In genomic region chr5:58804331-58804730, GRCh38 we compare ENCODE assay signal across 28 cellular contexts.
"Had no signal": no experiment of that assay in that cellular context is flagged by ENCODE, and none has a peak within 500 bp of the region (broad histone marks: within the 10 kb centered on the region; RNA-seq: fewer than 3 reads in every experiment).

No MANE protein-coding gene starts in this region.

- H3K4me1 ChIP-seq: colonic mucosa, esophagus muscularis mucosa, foreskin keratinocyte, heart right ventricle, prostate gland, sigmoid colon, testis, tibial artery had no signal

- H3K9me3 Mint-ChIP-seq: dendritic cell treated with granulocyte-macrophage colony-stimulating factor and Interleukin-4, amounts not matched to agents 40 ng/mL and 50 ng/mL, for 4 days; memory B cell; naive B cell; natural killer cell treated with Interleukin-12 subunit alpha and Interleukin-12 subunit beta and Interleukin-15 and Interleukin-18, amount 100 ng/mL, for 72 hours; stimulated activated effector memory CD8-positive, alpha-beta T cell treated with anti-CD3 and anti-CD28 coated beads, Interleukin-12 subunit alpha, Interleukin-12 subunit beta, amount 100 ng/mL, for 72 hours; type B pancreatic cell had no signal

- H3K27ac ChIP-seq: colonic mucosa, esophagus muscularis mucosa, foreskin keratinocyte, heart right ventricle, prostate gland, sigmoid colon, testis, tibial artery had no signal

- H3K27ac Mint-ChIP-seq: dendritic cell treated with granulocyte-macrophage colony-stimulating factor and Interleukin-4, amounts not matched to agents 40 ng/mL and 50 ng/mL, for 4 days; memory B cell; mesothelial cell of epicardium; naive B cell; natural killer cell treated with Interleukin-12 subunit alpha and Interleukin-12 subunit beta and Interleukin-15 and Interleukin-18, amount 100 ng/mL, for 72 hours; stimulated activated effector memory CD8-positive, alpha-beta T cell treated with anti-CD3 and anti-CD28 coated beads, Interleukin-12 subunit alpha, Interleukin-12 subunit beta, amount 100 ng/mL, for 72 hours; type B pancreatic cell had no signal

- H3K36me3 ChIP-seq: colonic mucosa, esophagus muscularis mucosa, heart right ventricle, prostate gland, sigmoid colon, tibial artery had no signal

- H3K4me1 Mint-ChIP-seq: memory B cell; naive B cell; stimulated activated effector memory CD8-positive, alpha-beta T cell treated with anti-CD3 and anti-CD28 coated beads, Interleukin-12 subunit alpha, Interleukin-12 subunit beta, amount 100 ng/mL, for 72 hours had no signal

- DNase-seq: central memory CD4-positive, alpha-beta T cell; colonic mucosa; effector CD8-positive, alpha-beta T cell; foreskin keratinocyte; glutamatergic neuron; heart right ventricle; hypothalamus; mucosa of descending colon; naive B cell; nucleus accumbens; right cardiac atrium; sigmoid colon; stimulated activated CD4-positive, alpha-beta T cell treated with anti-CD3 and anti-CD28 coated beads, Interleukin-2, amount 100 ng/mL, for 24 hours; stimulated activated CD4-positive, alpha-beta T cell treated with anti-CD3 and anti-CD28 coated beads, Interleukin-4, amount 100 ng/mL, for 24 hours; stimulated activated naive CD8-positive, alpha-beta T cell treated with anti-CD3 and anti-CD28 coated beads, Interleukin-15, Interleukin-2, amounts not matched to agents 100 U/mL and 50 U/mL, for 24 hours; substantia nigra; testis; tibial artery had no signal

- H3K4me3 Mint-ChIP-seq: dendritic cell treated with granulocyte-macrophage colony-stimulating factor and Interleukin-4, amounts not matched to agents 40 ng/mL and 50 ng/mL, for 4 days; memory B cell; mesothelial cell of epicardium; naive B cell; natural killer cell treated with Interleukin-12 subunit alpha and Interleukin-12 subunit beta and Interleukin-15 and Interleukin-18, amount 100 ng/mL, for 72 hours; stimulated activated effector memory CD8-positive, alpha-beta T cell treated with anti-CD3 and anti-CD28 coated beads, Interleukin-12 subunit alpha, Interleukin-12 subunit beta, amount 100 ng/mL, for 72 hours; type B pancreatic cell had no signal

- H3K9me3 ChIP-seq: colonic mucosa, esophagus muscularis mucosa, heart right ventricle, mucosa of descending colon, prostate gland, sigmoid colon, testis, tibial artery had no signal

- ATAC-seq: foreskin keratinocyte; heart right ventricle; left lobe of liver; mucosa of descending colon; natural killer cell treated with Interleukin-12 subunit alpha and Interleukin-12 subunit beta and Interleukin-15 and Interleukin-18, amount 100 ng/mL, for 72 hours; right cardiac atrium; stimulated activated effector memory CD8-positive, alpha-beta T cell treated with anti-CD3 and anti-CD28 coated beads, Interleukin-12 subunit alpha, Interleukin-12 subunit beta, amount 100 ng/mL, for 72 hours; stimulated activated naive CD8-positive, alpha-beta T cell treated with anti-CD3 and anti-CD28 coated beads, Interleukin-15, Interleukin-2, amounts not matched to agents 100 U/mL and 50 U/mL, for 24 hours had no signal

- H3K27me3 Mint-ChIP-seq: dendritic cell treated with granulocyte-macrophage colony-stimulating factor and Interleukin-4, amounts not matched to agents 40 ng/mL and 50 ng/mL, for 4 days; memory B cell; type B pancreatic cell had no signal

- H3K4me3 ChIP-seq: colonic mucosa, esophagus muscularis mucosa, heart right ventricle, lung, mucosa of descending colon, prostate gland, sigmoid colon, testis, tibial artery had no signal

- H3K36me3 Mint-ChIP-seq: memory B cell; mesothelial cell of epicardium; natural killer cell treated with Interleukin-12 subunit alpha and Interleukin-12 subunit beta and Interleukin-15 and Interleukin-18, amount 100 ng/mL, for 72 hours; stimulated activated effector memory CD8-positive, alpha-beta T cell treated with anti-CD3 and anti-CD28 coated beads, Interleukin-12 subunit alpha, Interleukin-12 subunit beta, amount 100 ng/mL, for 72 hours; type B pancreatic cell had no signal

- H3K27me3 ChIP-seq: colonic mucosa, esophagus muscularis mucosa, sigmoid colon, testis, tibial artery had no signal
